ENCODE assay signal across 8 cellular contexts in the genomic region with DNA sequence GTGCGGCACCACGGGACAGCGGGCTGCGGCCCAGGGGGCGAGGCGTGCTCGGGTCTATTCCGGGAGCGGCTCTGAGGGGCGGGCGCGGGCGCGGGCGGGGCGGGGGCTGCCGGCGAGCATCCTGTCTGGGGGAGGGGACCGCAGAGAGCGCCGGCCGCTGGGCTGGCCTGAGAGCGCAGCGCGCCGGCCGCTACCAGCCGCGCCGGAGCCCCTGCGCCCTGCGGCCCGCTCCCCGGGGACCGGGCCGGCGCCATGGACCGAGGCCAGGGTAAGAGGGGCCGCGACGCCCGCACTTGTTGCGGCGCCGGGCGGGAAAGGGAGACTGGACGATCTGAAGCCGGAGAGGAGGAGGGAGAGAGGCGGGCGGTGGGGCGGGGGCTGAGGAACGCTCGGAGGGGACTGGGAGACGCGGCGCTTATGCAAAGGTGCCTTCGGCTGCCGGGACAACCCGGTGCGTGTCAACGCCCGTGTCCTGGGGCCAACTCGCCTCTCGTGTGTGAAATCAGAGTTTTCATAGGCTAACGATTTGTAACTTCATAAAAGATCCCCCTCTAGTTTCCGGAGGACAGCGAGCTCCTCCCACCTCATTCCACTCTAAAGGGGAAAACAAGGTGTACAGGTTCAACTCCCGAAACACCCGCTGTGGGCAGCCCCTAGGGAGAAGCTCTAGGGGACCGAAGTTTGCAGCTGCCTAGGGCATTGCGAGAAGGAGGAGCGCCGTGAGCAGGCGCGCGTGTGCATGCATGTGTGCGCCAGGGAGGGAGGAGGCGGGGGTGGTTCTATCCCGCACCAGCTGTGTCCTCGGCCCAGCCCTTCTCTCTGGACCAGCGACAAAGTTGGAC. TPM values are rescaled to one million over a fixed set of nuclear protein-coding genes. Genes with fewer than 3 reads are reported as not detected.
A peak's percentile ranks its signal among the peaks of the same experiment; 100 is the strongest.
DNase-seq lines count a peak whose midpoint lies in the region; ATAC-seq and TF ChIP-seq lines count a peak whose summit lies in the region.

A gene (plus strand): TSS at position 143 of the 842 bp plus-strand sequence. CDS start 110 bp downstream, at position 253.

- peak within 1 kb of the TSS; percentile 94 for H2AFZ ChIP-seq in SK-N-SH (ENCODE audit: low read depth)

- no peaks in the 10 kb centered on the region for H3K9me2 ChIP-seq in SK-N-SH

- POLR2A ChIA-PET in SK-N-SH (lab: Yijun Ruan, JAX): no interaction called here

- H3K4me2 ChIP-seq in SK-N-SH: peak within 1 kb of the TSS; percentile 86

- H3K36me3 ChIP-seq in SK-N-SH (replicated peaks in 1 of 2; ENCODE audit: control insufficient read depth in 1 of 2, insufficient read depth in 2 of 2, low read length in 1 of 2) (no peaks in the 10 kb centered on the region), gastrocnemius medialis (no peaks in the 10 kb centered on the region)

- H4K20me1 ChIP-seq in SK-N-SH (ENCODE audit: insufficient read depth): no peaks in the 10 kb centered on the region

- peak within 1 kb of the TSS; percentile 66 to 72 for H3K4me3 ChIP-seq in SK-N-SH (ENCODE audit: low read depth in 2 of 2, low read length in 1 of 2)
- peak within 1 kb of the TSS; percentile 84 for H3K4me3 ChIP-seq in coronary artery
- H3K4me3 ChIP-seq in gastrocnemius medialis: peak within 1 kb of the TSS; percentile 73 to 84 (median 76)

- no peak for TF ChIP-seq EP300 in SK-N-SH (IDR thresholded peaks at IDR 0.05; ENCODE audit: borderline replicate concordance in 1 of 2, low read depth in 1 of 2, low read length in 1 of 2)

- H3K27ac ChIP-seq in SK-N-SH (ENCODE audit: low read depth in 2 of 2, low read length in 1 of 2): no peak within 1 kb of the TSS; a peak in 1 of 4 replicates
- peak within 1 kb of the TSS; percentile 67 to 75 for H3K27ac ChIP-seq in coronary artery
- H3K27ac ChIP-seq in gastrocnemius medialis: peak within 1 kb of the TSS; percentile 83 to 94 (median 91)

- TF ChIP-seq POLR2A in gastrocnemius medialis (IDR thresholded peaks at IDR 0.05): peak; percentile 79 to 84

- H3K4me1 ChIP-seq in SK-N-SH (ENCODE audit: control insufficient read depth in 1 of 2, insufficient read depth in 2 of 2, low read depth in 1 of 2, low read length in 1 of 2) (peaks cover 0 to 4% of the 10 kb centered on the region in 2 experiments; a peak in 1 of 4 replicates), gastrocnemius medialis (peaks cover 12 to 34% of the 10 kb centered on the region in 2 donors)

- DNase-seq in AG08395 (ENCODE audit: low spot score): peak; percentile 73
- peak; percentile 36 for DNase-seq in GM20000 (ENCODE audit: low spot score)
- DNase-seq in SK-N-SH: peak; percentile 89
- peak; percentile 77 for DNase-seq in coronary artery (ENCODE audit: low spot score)
- DNase-seq in islet precursor cell: peak; percentile 83
- DNase-seq in gastrocnemius medialis: peak; percentile 85 to 86

- H3K9ac ChIP-seq in SK-N-SH: peak within 1 kb of the TSS; percentile 70; the same call in 1 of the 2 replicates

- no peak for TF ChIP-seq CTCF in GM20000 (IDR thresholded peaks at IDR 0.05; ENCODE audit: extremely low read depth, missing control alignments)
- TF ChIP-seq CTCF in SK-N-SH (IDR thresholded peaks at IDR 0.05): no peak
- no peak for TF ChIP-seq CTCF in coronary artery (IDR thresholded peaks at IDR 0.05)
- peak in 1 of 5 experiments; percentile 12 for TF ChIP-seq CTCF in gastrocnemius medialis (IDR thresholded peaks at IDR 0.05 in 4 of 5, conservative IDR thresholded peaks at IDR 0.05 in 1 of 5)

- in situ Hi-C loops in gastrocnemius medialis (cut with MboI; ENCODE audit: low sequenced_read_pairs in 4 of 4): no loop called here

- no peaks in the 10 kb centered on the region for H3K9me3 ChIP-seq in SK-N-SH
- H3K9me3 ChIP-seq in gastrocnemius medialis: no peaks in the 10 kb centered on the region

- no peak for TF ChIP-seq RAD21 in SK-N-SH (IDR thresholded peaks at IDR 0.05; ENCODE audit: low read length)

- no peaks in the 10 kb centered on the region for H3F3A ChIP-seq in SK-N-SH (replicated peaks; ENCODE audit: insufficient read depth)

- ATAC-seq in gastrocnemius medialis (peak; percentile 85 to 87), GM18873 (IDR thresholded peaks at IDR 0.05; ENCODE audit: low FRiP score, unreplicated experiment) (no peak), GM19463 (IDR thresholded peaks at IDR 0.05; ENCODE audit: unreplicated experiment) (no peak)

- no peaks in the 10 kb centered on the region for H3K79me2 ChIP-seq in SK-N-SH (ENCODE audit: insufficient read depth)

- CTCF ChIA-PET in SK-N-SH (lab: Yijun Ruan, JAX): interaction anchor here (0.6 to 1.0 kb wide), 5 partner anchors 11 to 162 kb away, joined by 3 to 5 read pairs (median 3); no protein-coding TSS in a partner anchor

- H3K27me3 ChIP-seq in SK-N-SH (ENCODE audit: insufficient read depth) (no peaks in the 10 kb centered on the region), gastrocnemius medialis (no peaks in the 10 kb centered on the region)

- intact Hi-C loops in gastrocnemius medialis (cut with DNase I; ENCODE audit: low total_unique reads): loop anchor here (5.0 to 10.0 kb wide), 4 partner anchors 75 to 445 kb away; a partner anchor contains a TSS

- 4% methylated on average over 41 of the region's 81 CpGs for WGBS in SK-N-SH (ENCODE audit: low lambda C conversion rate)

TF ChIP-seq in SK-N-SH, 30 proteins besides CTCF, POLR2A, EP300 and RAD21:
- peak; percentile 34 for TF ChIP-seq NRF1 (IDR thresholded peaks at IDR 0.05; ENCODE audit: low read depth, low read length)
- TF ChIP-seq, protein P1, sequence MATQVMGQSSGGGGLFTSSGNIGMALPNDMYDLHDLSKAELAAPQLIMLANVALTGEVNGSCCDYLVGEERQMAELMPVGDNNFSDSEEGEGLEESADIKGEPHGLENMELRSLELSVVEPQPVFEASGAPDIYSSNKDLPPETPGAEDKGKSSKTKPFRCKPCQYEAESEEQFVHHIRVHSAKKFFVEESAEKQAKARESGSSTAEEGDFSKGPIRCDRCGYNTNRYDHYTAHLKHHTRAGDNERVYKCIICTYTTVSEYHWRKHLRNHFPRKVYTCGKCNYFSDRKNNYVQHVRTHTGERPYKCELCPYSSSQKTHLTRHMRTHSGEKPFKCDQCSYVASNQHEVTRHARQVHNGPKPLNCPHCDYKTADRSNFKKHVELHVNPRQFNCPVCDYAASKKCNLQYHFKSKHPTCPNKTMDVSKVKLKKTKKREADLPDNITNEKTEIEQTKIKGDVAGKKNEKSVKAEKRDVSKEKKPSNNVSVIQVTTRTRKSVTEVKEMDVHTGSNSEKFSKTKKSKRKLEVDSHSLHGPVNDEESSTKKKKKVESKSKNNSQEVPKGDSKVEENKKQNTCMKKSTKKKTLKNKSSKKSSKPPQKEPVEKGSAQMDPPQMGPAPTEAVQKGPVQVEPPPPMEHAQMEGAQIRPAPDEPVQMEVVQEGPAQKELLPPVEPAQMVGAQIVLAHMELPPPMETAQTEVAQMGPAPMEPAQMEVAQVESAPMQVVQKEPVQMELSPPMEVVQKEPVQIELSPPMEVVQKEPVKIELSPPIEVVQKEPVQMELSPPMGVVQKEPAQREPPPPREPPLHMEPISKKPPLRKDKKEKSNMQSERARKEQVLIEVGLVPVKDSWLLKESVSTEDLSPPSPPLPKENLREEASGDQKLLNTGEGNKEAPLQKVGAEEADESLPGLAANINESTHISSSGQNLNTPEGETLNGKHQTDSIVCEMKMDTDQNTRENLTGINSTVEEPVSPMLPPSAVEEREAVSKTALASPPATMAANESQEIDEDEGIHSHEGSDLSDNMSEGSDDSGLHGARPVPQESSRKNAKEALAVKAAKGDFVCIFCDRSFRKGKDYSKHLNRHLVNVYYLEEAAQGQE (IDR thresholded peaks at IDR 0.05; ENCODE audit: low read depth, low read length): no peak
- TF ChIP-seq MXI1 (IDR thresholded peaks at IDR 0.05; ENCODE audit: low read depth, low read length): peak; percentile 58; the same call in 1 of the 2 replicates
- no peak for TF ChIP-seq GABPA (IDR thresholded peaks at IDR 0.05; ENCODE audit: low read depth)
- TF ChIP-seq, protein P2, sequence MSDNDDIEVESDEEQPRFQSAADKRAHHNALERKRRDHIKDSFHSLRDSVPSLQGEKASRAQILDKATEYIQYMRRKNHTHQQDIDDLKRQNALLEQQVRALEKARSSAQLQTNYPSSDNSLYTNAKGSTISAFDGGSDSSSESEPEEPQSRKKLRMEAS (IDR thresholded peaks at IDR 0.05; ENCODE audit: low read depth): peak; percentile 71; the same call in 1 of the 2 replicates

RNA-seq across cellular contexts. Expression of the gene that starts here (rescaled TPM):
- 0.82 and 0.89 TPM in 2 replicates for polyA plus RNA-seq in SK-N-SH (2012; rRNA removed)
- 1.0 TPM in 2 replicates for polyA plus RNA-seq in SK-N-SH (2012; cell fraction: cytosol; rRNA removed)
- 1.1 and 1.4 TPM in 2 replicates for polyA plus RNA-seq in SK-N-SH (2012; cell fraction: nucleus; rRNA removed)
- 10 to 100 TPM; 28.6 to 39.9 (median 32.9) TPM for total RNA-seq in gastrocnemius medialis

Comparison
In these comparisons a context has a peak if more than half of its experiments do, and no peak if none do; other contexts are left out.
1. DNase-seq: peak in every context shown above with its lines; median percentile 89 in SK-N-SH; 86 in gastrocnemius medialis; 83 in islet precursor cell; 77 in coronary artery; 73 in AG08395; 36 in GM20000.
2. H3K27ac ChIP-seq: peak in coronary artery (2 of 2) and gastrocnemius medialis (4 of 4); none in SK-N-SH (0 of 2).
3. ATAC-seq: peak in gastrocnemius medialis (2 of 2); none in GM18873 (single experiment) and GM19463 (single experiment).
4. Peak in every context shown above with its lines, with median percentiles within 50 percentile points of each other: H3K4me3 ChIP-seq.